Comparison of ENCODE assay signal across 7 cellular contexts in the genomic region with DNA sequence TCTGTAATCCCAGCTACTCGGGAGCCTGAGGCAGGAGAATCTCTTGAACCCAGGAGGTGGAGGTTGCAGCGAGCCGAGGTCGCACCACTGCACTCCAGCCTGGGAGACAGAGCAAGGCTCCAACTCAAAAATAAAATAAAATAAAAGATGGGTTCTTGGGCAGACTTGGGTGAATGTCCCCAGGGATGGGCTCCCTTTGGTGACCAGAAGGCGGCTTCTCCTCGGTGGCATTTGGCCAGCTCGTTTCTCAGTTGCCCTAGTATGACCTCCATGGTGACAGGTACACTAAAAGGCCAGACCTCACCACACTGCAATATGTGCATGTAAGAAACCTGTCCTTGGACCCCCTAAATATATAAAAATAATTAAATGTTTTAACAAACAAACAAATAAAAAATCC.
"Had no signal": no experiment of that assay in that cellular context is flagged by ENCODE, and none has a peak within 500 bp of the region (broad histone marks: within the 10 kb centered on the region; RNA-seq: fewer than 3 reads in every experiment).

No MANE protein-coding gene starts in this region.

- DNase-seq: H9, HCEC 1CT, IMR-90 had no signal

- H3K4me3 ChIP-seq: GM23338 had no signal

- FAIRE-seq: H1, H54, HTR-8/SVneo had no signal

- H3K4me2 ChIP-seq: GM23338 had no signal
